8 cellular contexts compared by ENCODE assay signal in genomic region chr7:1569016-1569415, GRCh38. TPM values are rescaled to one million over a fixed set of nuclear protein-coding genes. Genes with fewer than 3 reads are reported as not detected.
DNase-seq lines count a peak whose midpoint lies in the region; ATAC-seq and TF ChIP-seq lines count a peak whose summit lies in the region.

No MANE protein-coding gene starts in this region.

- peak overlapping the region; percentile 68 to 96 (median 96) for H3K4me3 ChIP-seq in skeletal muscle tissue (ENCODE audit: low read length in 3 of 3)

- intact Hi-C loops in activated B cell treated with CpG ODN at 0.5 μM for 24 hours (cut with micrococcal nuclease) = no loop called here

- no peaks in the 10 kb centered on the region for H3K27me3 ChIP-seq in foreskin keratinocyte
- no peaks in the 10 kb centered on the region for H3K27me3 ChIP-seq in skeletal muscle tissue (ENCODE audit: control insufficient read depth in 3 of 3, insufficient read depth in 3 of 3, low read length in 3 of 3)

- H3K27ac ChIP-seq in foreskin keratinocyte (peak overlapping the region; percentile 39), skeletal muscle tissue (ENCODE audit: low read depth, low read length) (peak overlapping the region; percentile 95)

- H3K27ac Mint-ChIP-seq in activated B cell treated with CpG ODN at 0.5 μM for 24 hours = peak overlapping the region; percentile 81

- peak overlapping the region; percentile 85 to 99 (median 99) for H3K9ac ChIP-seq in skeletal muscle tissue (ENCODE audit: low read depth in 1 of 3, low read length in 3 of 3)

- H3K27me3 Mint-ChIP-seq in activated B cell treated with CpG ODN at 0.5 μM for 24 hours = no peaks in the 10 kb centered on the region

- POLR2A ChIA-PET in activated B cell treated with CpG ODN at 0.5 μM for 24 hours (lab: Charles Lee) = interaction anchor here (0.7 kb wide), 1 partner anchor 17 kb away, joined by 10 read pairs; no protein-coding TSS in a partner anchor

- H3K36me3 Mint-ChIP-seq in activated B cell treated with CpG ODN at 0.5 μM for 24 hours (ENCODE audit: low read depth) = peaks cover 24% of the 10 kb centered on the region

- H3K36me3 ChIP-seq in skeletal muscle tissue (ENCODE audit: control insufficient read depth in 3 of 3, insufficient read depth in 3 of 3, low read length in 3 of 3) = peaks cover 11 to 16% (median 12%) of the 10 kb centered on the region in 3 donors

- H3K4me3 Mint-ChIP-seq in activated B cell treated with CpG ODN at 0.5 μM for 24 hours = peak overlapping the region; percentile 80

- H3K9me3 ChIP-seq in skeletal muscle tissue (ENCODE audit: control insufficient read depth in 3 of 3, low read length in 3 of 3) = no peaks in the 10 kb centered on the region

- peak; percentile 29 for DNase-seq in stimulated activated naive CD4-positive, alpha-beta T cell treated with Interleukin-2 at 50 U/mL for 16 hours (lab: John Stamatoyannopoulos, UW)
- no peak for DNase-seq in stimulated activated naive CD4-positive, alpha-beta T cell (lab: John Stamatoyannopoulos, UW)
- DNase-seq in activated B cell treated with CpG ODN at 0.5 μM for 24 hours (no peak), foreskin keratinocyte (no peak), NCI-H2171 (lab: John Stamatoyannopoulos, UW) (no peak), pons (ENCODE audit: low spot score) (no peak)

- no peak for ATAC-seq in activated B cell treated with CpG ODN at 0.5 μM for 24 hours (ENCODE audit: low read depth)
- no peak for ATAC-seq in foreskin keratinocyte
- no peak for ATAC-seq in HG02885 (IDR thresholded peaks at IDR 0.05; ENCODE audit: poor library complexity, unreplicated experiment)

- H3K9me3 Mint-ChIP-seq in activated B cell treated with CpG ODN at 0.5 μM for 24 hours = no peaks in the 10 kb centered on the region

- peaks cover 26% of the 10 kb centered on the region for H3K4me1 Mint-ChIP-seq in activated B cell treated with CpG ODN at 0.5 μM for 24 hours

- H3K4me1 ChIP-seq in foreskin keratinocyte (peaks cover 19% of the 10 kb centered on the region), skeletal muscle tissue (ENCODE audit: control insufficient read depth in 3 of 3, insufficient read depth in 3 of 3, low read length in 3 of 3) (peaks cover 31 to 34% (median 33%) of the 10 kb centered on the region in 3 donors)

- CTCF ChIA-PET in activated B cell treated with CpG ODN at 0.5 μM for 24 hours (lab: Charles Lee) = no interaction called here

- no peak for TF ChIP-seq CTCF in activated B cell treated with CpG ODN at 0.5 μM for 24 hours (IDR thresholded peaks at IDR 0.05)
- TF ChIP-seq CTCF in foreskin keratinocyte (conservative IDR thresholded peaks at IDR 0.05) = no peak

RNA-seq across cellular contexts. Expression of gene PSMG3, which starts 0.8 kb away (rescaled TPM):
- total RNA-seq in activated B cell treated with CpG ODN at 0.5 μM for 24 hours = 29.5 and 30.5 TPM in 2 replicates
- total RNA-seq in foreskin keratinocyte = 56.4 and 59.7 TPM in 2 replicates
- 82.3 and 92.6 TPM in 2 replicates for polyA plus RNA-seq in foreskin keratinocyte
- total RNA-seq in skeletal muscle tissue = 19.3 TPM

RNA-seq across cellular contexts. Expression of gene TMEM184A, which starts 13.0 kb away (rescaled TPM):
- total RNA-seq in activated B cell treated with CpG ODN at 0.5 μM for 24 hours = not detected in 2 replicates
- 1.1 and 1.4 TPM in 2 replicates for total RNA-seq in foreskin keratinocyte
- polyA plus RNA-seq in foreskin keratinocyte = 1.2 and 1.3 TPM in 2 replicates
- total RNA-seq in skeletal muscle tissue = not detected

RNA-seq across cellular contexts. Expression of gene MAFK, which starts 38.5 kb away (rescaled TPM):
- total RNA-seq in activated B cell treated with CpG ODN at 0.5 μM for 24 hours = 30.3 and 38.5 TPM in 2 replicates
- total RNA-seq in foreskin keratinocyte = 9.5 and 9.6 TPM in 2 replicates
- polyA plus RNA-seq in foreskin keratinocyte = 7.4 and 7.9 TPM in 2 replicates
- total RNA-seq in skeletal muscle tissue = 6.8 TPM
